ENCODE assay signal across 8 cellular contexts in genomic region chr3:128068156-128068620, GRCh38. TPM values are rescaled to one million over a fixed set of nuclear protein-coding genes. Genes with fewer than 3 reads are reported as not detected.
DNase-seq lines count a peak whose midpoint lies in the region; ATAC-seq, FAIRE-seq and TF ChIP-seq lines count a peak whose summit lies in the region.

No MANE protein-coding gene starts in this region.

- H3K4me3 ChIP-seq in A549 (no peak overlapping the region), DND-41 (ENCODE audit: low read depth in 1 of 2, low read length in 2 of 2) (no peak overlapping the region), ascending aorta (no peak overlapping the region)

- 73% methylated on average over 7 of the region's 8 CpGs for WGBS in A549 (ENCODE audit: missing lambda C conversion rate)

- POLR2A ChIA-PET in A549 (lab: Yijun Ruan, JAX): no interaction called here

- H3K4me1 ChIP-seq in A549 (no peaks in the 10 kb centered on the region), DND-41 (ENCODE audit: insufficient read depth, low read length) (no peaks in the 10 kb centered on the region), ascending aorta (no peaks in the 10 kb centered on the region)

- H4K20me1 ChIP-seq in DND-41 (ENCODE audit: insufficient read depth, low read length): peaks cover 61% of the 10 kb centered on the region

- no peak for FAIRE-seq in A549 (lab: Jason Lieb, UNC)

- TF ChIP-seq POLR2A in A549 (IDR thresholded peaks at IDR 0.05; ENCODE audit: low read length): no peak

- no peak overlapping the region for H2AFZ ChIP-seq in DND-41 (ENCODE audit: low read depth, low read length)

- H3K4me2 ChIP-seq in A549 (no peak overlapping the region), DND-41 (ENCODE audit: insufficient read depth, low read length) (no peak overlapping the region)

- no peaks in the 10 kb centered on the region for H3K27me3 ChIP-seq in DND-41 (ENCODE audit: insufficient read depth, low read length, poor library complexity)
- H3K27me3 ChIP-seq in ascending aorta: no peaks in the 10 kb centered on the region

- TF ChIP-seq CTCF in A549 (IDR thresholded peaks at IDR 0.05) (peak; percentile 41), DND-41 (IDR thresholded peaks at IDR 0.05; ENCODE audit: borderline replicate concordance, extremely low read depth, low read length, poor library complexity, severe bottlenecking) (peak; percentile 74), ascending aorta (IDR thresholded peaks at IDR 0.05) (peak; percentile 7 to 48 (median 23))

- DNase-seq in A549 (ENCODE audit: low read depth in 1 of 2, low spot score in 1 of 2) (peak; percentile 44 to 52), DND-41 (peak; percentile 48), NCI-H2196 treated with DMSO at 0.1 percent for 48 hours (lab: John Stamatoyannopoulos, UW; ENCODE audit: unreplicated experiment) (peak; percentile 32), ascending aorta (ENCODE audit: low spot score in 2 of 2) (no peak), kidney glomerular epithelial cell (lab: John Stamatoyannopoulos, UW) (peak; percentile 14), midbrain (lab: John Stamatoyannopoulos, UW) (no peak)

- peaks cover 21% of the 10 kb centered on the region for H3K79me2 ChIP-seq in DND-41 (ENCODE audit: insufficient read depth, low read length)

- peak; percentile 25 to 37; a peak in 2 of 5 replicates for TF ChIP-seq RAD21 in A549 (conservative IDR thresholded peaks at IDR 0.05 in 1 of 2, IDR thresholded peaks at IDR 0.05 in 1 of 2)

- no peak overlapping the region for H3K9ac ChIP-seq in DND-41 (ENCODE audit: low read depth, low read length)

- CTCF ChIA-PET in A549 (lab: Yijun Ruan, JAX): interaction anchor here (1.1 to 2.7 kb wide), 6 partner anchors 9 to 416 kb away, joined by 3 to 13 read pairs (median 5); no protein-coding TSS in a partner anchor

- peaks cover 98% of the 10 kb centered on the region for H3K36me3 ChIP-seq in DND-41 (ENCODE audit: insufficient read depth, low read length)
- peaks cover 90 to 100% of the 10 kb centered on the region in 2 donors for H3K36me3 ChIP-seq in ascending aorta

- ATAC-seq in A549: peak; percentile 57 to 79; a peak in 4 of 6 replicates
- ATAC-seq in DND-41 (ENCODE audit: insufficient read depth, low read depth): peak; percentile 61
- no peak for ATAC-seq in HG02610 (IDR thresholded peaks at IDR 0.05; ENCODE audit: unreplicated experiment)
- no peak for ATAC-seq in GM21786 (IDR thresholded peaks at IDR 0.05; ENCODE audit: unreplicated experiment)

- intact Hi-C loops in ascending aorta (cut with DNase I): no loop called here

- TF ChIP-seq EP300 in A549 (IDR thresholded peaks at IDR 0.05): no peak

- no peak overlapping the region for H3K27ac ChIP-seq in A549
- no peak overlapping the region for H3K27ac ChIP-seq in DND-41 (ENCODE audit: low read length)
- no peak overlapping the region for H3K27ac ChIP-seq in ascending aorta

- no peaks in the 10 kb centered on the region for H3K9me3 ChIP-seq in A549
- no peaks in the 10 kb centered on the region for H3K9me3 ChIP-seq in DND-41 (ENCODE audit: insufficient read depth, low read length, severe bottlenecking)
- H3K9me3 ChIP-seq in ascending aorta: no peaks in the 10 kb centered on the region

TF ChIP-seq in A549, 52 proteins besides CTCF, POLR2A, EP300 and RAD21:
- TF ChIP-seq BHLHE40 (IDR thresholded peaks at IDR 0.05; ENCODE audit: low read depth, low read length) (no peak), ZSCAN20 (CRISPR knock-in tag; IDR thresholded peaks at IDR 0.05) (no peak), KDM5A (IDR thresholded peaks at IDR 0.05) (no peak), TP53 (CRISPR knock-in tag; IDR thresholded peaks at IDR 0.05) (no peak), NPAS2 (CRISPR knock-in tag; IDR thresholded peaks at IDR 0.05; ENCODE audit: borderline replicate concordance) (no peak), SMC3 (IDR thresholded peaks at IDR 0.05) (peak; percentile 19; the same call in 1 of the 3 replicates), HOXB13 (CRISPR knock-in tag; IDR thresholded peaks at IDR 0.05; ENCODE audit: low read depth) (no peak)

RNA-seq across cellular contexts. Expression of gene SEC61A1, which starts 16.0 kb away (rescaled TPM):
- polyA plus RNA-seq in A549 (2011; rRNA removed): 172 and 180 TPM in 2 replicates
- polyA plus RNA-seq in A549 (2012; cell fraction: cytosol; rRNA removed): 56.5 and 74.7 TPM in 2 replicates
- polyA plus RNA-seq in A549 (2012; cell fraction: nucleus; rRNA removed): 124 and 128 TPM in 2 replicates
- polyA plus RNA-seq in A549 (2017; fragmentation: RNase III; extraction: RNeasy Plus Mini Kit Qiagen cat#74134 plus additional on column Dnase treatment): 93.5 to 96.4 TPM (median 96.2 TPM) in 3 replicates
- 224 and 251 TPM in 2 replicates for polyA minus RNA-seq in A549 (2011; rRNA and poly(A)+ RNA removed)
- total RNA-seq in ascending aorta: 193 TPM

RNA-seq across cellular contexts. Expression of gene RUVBL1, which starts 55.4 kb away (rescaled TPM):
- 117 and 144 TPM in 2 replicates for polyA plus RNA-seq in A549 (2011; rRNA removed)
- 143 and 167 TPM in 2 replicates for polyA plus RNA-seq in A549 (2012; cell fraction: cytosol; rRNA removed)
- 81.4 and 82.4 TPM in 2 replicates for polyA plus RNA-seq in A549 (2012; cell fraction: nucleus; rRNA removed)
- polyA plus RNA-seq in A549 (2017; fragmentation: RNase III; extraction: RNeasy Plus Mini Kit Qiagen cat#74134 plus additional on column Dnase treatment): 105 to 117 TPM (median 105 TPM) in 3 replicates
- 95.8 and 106 TPM in 2 replicates for polyA minus RNA-seq in A549 (2011; rRNA and poly(A)+ RNA removed)
- 10.3 TPM for total RNA-seq in ascending aorta

Comparison
In these comparisons a context has a peak if more than half of its experiments do, and no peak if none do; other contexts are left out.
1. ATAC-seq: peak in A549 (2 of 2) and DND-41 (single experiment); none in HG02610 (single experiment) and GM21786 (single experiment).
2. DNase-seq: peak in A549 (2 of 2), DND-41 (single experiment), NCI-H2196 treated with DMSO at 0.1 percent for 48 hours (single experiment) and kidney glomerular epithelial cell (single experiment); none in ascending aorta (0 of 2) and midbrain (single experiment).
3. CTCF ChIP-seq: peak in every context shown above with its lines; median percentile 74 in DND-41; 41 in A549; 23 in ascending aorta.